Comparison of ENCODE assay signal across 8 cellular contexts in genomic region chr6:87154641-87155271, GRCh38. TPM values are rescaled to one million over a fixed set of nuclear protein-coding genes. Genes with fewer than 3 reads are reported as not detected.
DNase-seq lines count a peak whose midpoint lies in the region; ATAC-seq and TF ChIP-seq lines count a peak whose summit lies in the region.

No MANE protein-coding gene starts in this region.

- H3K27ac Mint-ChIP-seq in activated naive CD8-positive, alpha-beta T cell, result peak overlapping the region; percentile 97

- H3K36me3 Mint-ChIP-seq in activated naive CD8-positive, alpha-beta T cell, result peaks cover 4% of the 10 kb centered on the region

- H3K9me2 ChIP-seq in OCI-LY7 (ENCODE audit: insufficient read depth, low read length), result no peaks in the 10 kb centered on the region

- H3K4me3 Mint-ChIP-seq in activated naive CD8-positive, alpha-beta T cell, result peak overlapping the region; percentile 98

- no peaks in the 10 kb centered on the region for H3K9me3 Mint-ChIP-seq in activated naive CD8-positive, alpha-beta T cell (ENCODE audit: low read depth)

- H3K4me2 ChIP-seq in OCI-LY7 (ENCODE audit: low read length), result peak overlapping the region; percentile 86

- H3K4me3 ChIP-seq in OCI-LY7 (ENCODE audit: low read depth, low read length, poor library complexity, severe bottlenecking) (peak overlapping the region; percentile 81), heart left ventricle (peak overlapping the region; percentile 69 to 97 (median 86)), rectal smooth muscle tissue (ENCODE audit: low read length) (peak overlapping the region; percentile 78)

- H4K20me1 ChIP-seq in OCI-LY7 (ENCODE audit: insufficient read depth, low read length), result peaks cover 19% of the 10 kb centered on the region; the same call in 1 of the 2 replicates

- TF ChIP-seq POLR2A in heart left ventricle (IDR thresholded peaks at IDR 0.05), result no peak

- peaks cover 23% of the 10 kb centered on the region for H3K36me3 ChIP-seq in OCI-LY7 (ENCODE audit: insufficient read depth, low read length)
- peaks cover 0 to 8% (median 0%) of the 10 kb centered on the region in 9 donors for H3K36me3 ChIP-seq in heart left ventricle
- H3K36me3 ChIP-seq in rectal smooth muscle tissue (ENCODE audit: control insufficient read depth, insufficient read depth, low read length), result no peaks in the 10 kb centered on the region

- H3K4me1 ChIP-seq in OCI-LY7 (ENCODE audit: insufficient read depth, low read length, poor library complexity, severe bottlenecking), result peaks cover 37% of the 10 kb centered on the region
- H3K4me1 ChIP-seq in heart left ventricle, result peaks cover 3 to 61% (median 36%) of the 10 kb centered on the region in 12 donors
- H3K4me1 ChIP-seq in rectal smooth muscle tissue (ENCODE audit: control insufficient read depth, insufficient read depth, low read length), result peaks cover 14% of the 10 kb centered on the region

- ATAC-seq in GM21423 (IDR thresholded peaks at IDR 0.05; ENCODE audit: unreplicated experiment), result peak; percentile 58
- peak; percentile 54 to 64 (median 62) for ATAC-seq in heart left ventricle

- intact Hi-C loops in OCI-LY7 (cut with micrococcal nuclease; ENCODE audit: unreplicated experiment), result loop anchor here (2.0 to 10.0 kb wide), 2 partner anchors 318 to 1020 kb away; partner anchors contain the start of gene SLC35A1
- intact Hi-C loops in heart left ventricle (cut with DNase I), result loop anchor here in 7 of 10 donors (5.0 to 10.0 kb wide), 10 partner anchors 70 to 1480 kb away; partner anchors contain the start of genes AKIRIN2 (in 2 of the 7), CFAP206 (in 2 of the 7), RARS2 (in 2 of the 7) and SLC35A1 (in 1 of the 7)

- peaks cover 53% of the 10 kb centered on the region for H3K4me1 Mint-ChIP-seq in activated naive CD8-positive, alpha-beta T cell (ENCODE audit: low read depth)

- H3K79me2 ChIP-seq in OCI-LY7 (ENCODE audit: insufficient read depth, low read depth, low read length), result peaks cover 50% of the 10 kb centered on the region

- no peaks in the 10 kb centered on the region for H3K27me3 ChIP-seq in heart left ventricle
- H3K27me3 ChIP-seq in rectal smooth muscle tissue (ENCODE audit: control insufficient read depth, insufficient read depth, low read length), result no peaks in the 10 kb centered on the region

- H2AFZ ChIP-seq in OCI-LY7 (ENCODE audit: low read length), result peak overlapping the region; percentile 64

- CTCF ChIA-PET in OCI-LY7 (lab: Charles Lee; ENCODE audit: unreplicated experiment), result no interaction called here

- H3K9me3 ChIP-seq in OCI-LY7 (ENCODE audit: low read length) (no peaks in the 10 kb centered on the region), heart left ventricle (no peaks in the 10 kb centered on the region)

- TSS peak; percentile 89 for BruUV-seq in OCI-LY7 (replicated peaks; lab: Mats Ljungman, UMichigan)

- DNase-seq in GF-D8 (lab: John Stamatoyannopoulos, UW) (peak; percentile 77), HT-29 (ENCODE audit: low spot score) (peak; percentile 71), OCI-LY7 (ENCODE audit: low spot score) (peak; percentile 80), heart left ventricle (no peak), ureter (ENCODE audit: low spot score) (no peak)

- H3K9ac ChIP-seq in rectal smooth muscle tissue (ENCODE audit: low read length), result peak overlapping the region; percentile 33

- 0 to 1% (median 0%) methylated on average over 19 of the region's 19 CpGs for WGBS in heart left ventricle, 4 donors

- TF ChIP-seq CTCF in OCI-LY7 (conservative IDR thresholded peaks at IDR 0.05; ENCODE audit: low read length) (no peak), heart left ventricle (IDR thresholded peaks at IDR 0.05) (no peak)

- no peaks in the 10 kb centered on the region for H3K27me3 Mint-ChIP-seq in activated naive CD8-positive, alpha-beta T cell

- POLR2A ChIA-PET in OCI-LY7 (lab: Charles Lee), result interaction anchor here (0.5 to 0.6 kb wide), 3 partner anchors 88 to 472 kb away, joined by 3 to 6 read pairs (median 5); no protein-coding TSS in a partner anchor

- peak overlapping the region; percentile 83 for H3K27ac ChIP-seq in OCI-LY7 (ENCODE audit: low read depth, low read length, poor library complexity, severe bottlenecking)
- H3K27ac ChIP-seq in heart left ventricle, result peak overlapping the region; percentile 90 to 97 (median 94)
- H3K27ac ChIP-seq in rectal smooth muscle tissue (ENCODE audit: low read depth, low read length), result peak overlapping the region; percentile 92

RNA-seq across cellular contexts. Expression of gene ZNF292, which starts 0.6 kb away (rescaled TPM):
- total RNA-seq in HT-29 (2014; rRNA removed; shearing (Covaris generic)), result 8.0 and 9.4 TPM in 2 replicates
- total RNA-seq in OCI-LY7 (2014; rRNA removed; shearing (Covaris generic)), result 17.5 and 18.7 TPM in 2 replicates
- total RNA-seq in OCI-LY7 (2022) (44.9 and 53.7 TPM in 2 replicates), heart left ventricle (10 to 100 TPM; 13.6 to 35.8 (median 28.1) TPM), ureter (84.1 TPM)
- polyA plus RNA-seq in heart left ventricle, result 1 to 10 TPM; 4.0 to 5.6 TPM

RNA-seq across cellular contexts. Expression of gene CGA, which starts 59.9 kb away (rescaled TPM):
- not detected in 2 replicates for total RNA-seq in HT-29 (2014; rRNA removed; shearing (Covaris generic))
- not detected in 2 replicates for total RNA-seq in OCI-LY7 (2014; rRNA removed; shearing (Covaris generic))
- total RNA-seq in OCI-LY7 (2022), result not detected in 2 replicates
- under 1 TPM in 2 of 9 donors, not detected in 7; 0.49 to 0.89 TPM for total RNA-seq in heart left ventricle
- polyA plus RNA-seq in heart left ventricle, result under 1 TPM in 1 of 2 donors, not detected in 1; 0.40 TPM
- total RNA-seq in ureter, result not detected

Comparison
In these comparisons a context has a peak if more than half of its experiments do, and no peak if none do; other contexts are left out.
1. DNase-seq: peak in GF-D8 (single experiment), HT-29 (single experiment) and OCI-LY7 (single experiment); none in heart left ventricle (0 of 5) and ureter (single experiment).
2. Peak in every context shown above with its lines, with median percentiles within 50 percentile points of each other: H3K27ac ChIP-seq and H3K4me3 ChIP-seq.